8 cellular contexts compared by ENCODE assay signal in genomic region chr1:112397051-112397471, GRCh38. TPM values are rescaled to one million over a fixed set of nuclear protein-coding genes. Genes with fewer than 3 reads are reported as not detected.
A peak's percentile ranks its signal among the peaks of the same experiment; 100 is the strongest.
DNase-seq lines count a peak whose midpoint lies in the region; ATAC-seq and TF ChIP-seq lines count a peak whose summit lies in the region.

No MANE protein-coding gene starts in this region.

- peaks cover 80% of the 10 kb centered on the region for H3K4me1 Mint-ChIP-seq in dendritic cell treated with granulocyte-macrophage colony-stimulating factor and Interleukin-4, amounts not matched to agents 40 ng/mL and 50 ng/mL, for 4 days (ENCODE audit: low read depth)
- H3K4me1 Mint-ChIP-seq in nephron = peaks cover 59% of the 10 kb centered on the region

- DNase-seq in Jurkat, Clone E6-1 (ENCODE audit: low read depth, low spot score) = no peak
- no peak for DNase-seq in DMS79 (lab: John Stamatoyannopoulos, UW)

- intact Hi-C loops in dendritic cell treated with granulocyte-macrophage colony-stimulating factor and Interleukin-4, amounts not matched to agents 40 ng/mL and 50 ng/mL, for 4 days (cut with micrococcal nuclease) = loop anchor here (2.0 to 5.0 kb wide), 3 partner anchors 14 to 222 kb away; partner anchors contain the start of genes CAPZA1 and ST7L

- H3K9ac ChIP-seq in BLaER1 treated with 17β-estradiol and CSF1 and Interleukin-3, amounts not matched to agents 10 nM and 100 nM = peak overlapping the region in 10 of 11 experiments; percentile 74 to 83 (median 78); a peak in 17 of 22 replicates

- TF ChIP-seq CTCF in nephron (IDR thresholded peaks at IDR 0.05; ENCODE audit: unreplicated experiment in 3 of 3) = no peak

- H3K36me3 ChIP-seq in BLaER1 treated with 17β-estradiol and CSF1 and Interleukin-3, amounts not matched to agents 10 nM and 100 nM = 0 out of 22 replicates have a peak, but pooled peaks cover 0 to 3% (median 0%) of the 10 kb centered on the region in 11 experiments

- peak overlapping the region in 3 of 11 experiments; percentile 76 to 91 (median 90); a peak in 1 of 22 replicates for H3K27ac ChIP-seq in BLaER1 treated with 17β-estradiol and CSF1 and Interleukin-3, amounts not matched to agents 10 nM and 100 nM

- no peaks in the 10 kb centered on the region for H3K27me3 ChIP-seq in BLaER1 treated with 17β-estradiol and CSF1 and Interleukin-3, amounts not matched to agents 10 nM and 100 nM

- peaks cover 27% of the 10 kb centered on the region for H3K36me3 Mint-ChIP-seq in dendritic cell treated with granulocyte-macrophage colony-stimulating factor and Interleukin-4, amounts not matched to agents 40 ng/mL and 50 ng/mL, for 4 days (ENCODE audit: low read depth)
- H3K36me3 Mint-ChIP-seq in nephron (ENCODE audit: low read depth) = peaks cover 5% of the 10 kb centered on the region

- H3K4me3 ChIP-seq in BLaER1 treated with 17β-estradiol and CSF1 and Interleukin-3, amounts not matched to agents 10 nM and 100 nM = peak overlapping the region; percentile 87 to 98 (median 96)
- H3K4me3 ChIP-seq in Jurkat, Clone E6-1 (ENCODE audit: low read length) = peak overlapping the region; percentile 94

- no peaks in the 10 kb centered on the region for H3K9me3 Mint-ChIP-seq in dendritic cell treated with granulocyte-macrophage colony-stimulating factor and Interleukin-4, amounts not matched to agents 40 ng/mL and 50 ng/mL, for 4 days
- no peaks in the 10 kb centered on the region for H3K9me3 Mint-ChIP-seq in nephron

- peaks cover 33 to 85% (median 43%) of the 10 kb centered on the region in 10 experiments for H3K4me1 ChIP-seq in BLaER1 treated with 17β-estradiol and CSF1 and Interleukin-3, amounts not matched to agents 10 nM and 100 nM

- no peaks in the 10 kb centered on the region for H3K9me3 ChIP-seq in BLaER1 treated with 17β-estradiol and CSF1 and Interleukin-3, amounts not matched to agents 10 nM and 100 nM (replicated peaks in 1 of 11)

- no peak for ATAC-seq in GM18873 (IDR thresholded peaks at IDR 0.05; ENCODE audit: low FRiP score, unreplicated experiment)
- no peak for ATAC-seq in HG03354 (IDR thresholded peaks at IDR 0.05; ENCODE audit: poor library complexity, severe bottlenecking, unreplicated experiment)
- no peak for ATAC-seq in GM18907 (IDR thresholded peaks at IDR 0.05; ENCODE audit: unreplicated experiment)

- H3K4me2 ChIP-seq in BLaER1 treated with 17β-estradiol and CSF1 and Interleukin-3, amounts not matched to agents 10 nM and 100 nM = peak overlapping the region; percentile 81 to 98 (median 93)

- peak overlapping the region; percentile 98 for H3K4me3 Mint-ChIP-seq in dendritic cell treated with granulocyte-macrophage colony-stimulating factor and Interleukin-4, amounts not matched to agents 40 ng/mL and 50 ng/mL, for 4 days
- H3K4me3 Mint-ChIP-seq in nephron = peak overlapping the region; percentile 99 to 100 (median 100)

- no peaks in the 10 kb centered on the region for H3K27me3 Mint-ChIP-seq in dendritic cell treated with granulocyte-macrophage colony-stimulating factor and Interleukin-4, amounts not matched to agents 40 ng/mL and 50 ng/mL, for 4 days
- H3K27me3 Mint-ChIP-seq in nephron (ENCODE audit: low read depth) = peaks cover under 1% of the 10 kb centered on the region

- peaks cover 0 to 42% (median 3%) of the 10 kb centered on the region in 11 experiments; a peak in 9 of 22 replicates for H4K20me1 ChIP-seq in BLaER1 treated with 17β-estradiol and CSF1 and Interleukin-3, amounts not matched to agents 10 nM and 100 nM

- H3K27ac Mint-ChIP-seq in dendritic cell treated with granulocyte-macrophage colony-stimulating factor and Interleukin-4, amounts not matched to agents 40 ng/mL and 50 ng/mL, for 4 days = peak overlapping the region; percentile 98
- peak overlapping the region; percentile 95 to 98 (median 97) for H3K27ac Mint-ChIP-seq in nephron

RNA-seq across cellular contexts. Expression of gene CTTNBP2NL, which starts 1.0 kb away (rescaled TPM):
- 4.0 TPM for polyA plus RNA-seq in Jurkat, Clone E6-1 (2012; ENCODE audit: insufficient read depth, insufficient read length)
